In genomic region chr7:26182283-26182682, GRCh38 we compare ENCODE assay signal across 1 cellular context.
A peak's percentile ranks its signal among the peaks of the same experiment; 100 is the strongest.
TF ChIP-seq lines count a peak whose summit lies in the region.

No MANE protein-coding gene starts in this region.

TF ChIP-seq in Ishikawa, 13 proteins besides CTCF, POLR2A, EP300 and RAD21:
- no peak for TF ChIP-seq CEBPB (IDR thresholded peaks at IDR 0.05)
- TF ChIP-seq CREB1 (IDR thresholded peaks at IDR 0.05; ENCODE audit: low read depth): no peak
- no peak for TF ChIP-seq MAX (IDR thresholded peaks at IDR 0.05)
- TF ChIP-seq NFIC (IDR thresholded peaks at IDR 0.05): peak; percentile 52; the same call in 1 of the 2 replicates
- no peak for TF ChIP-seq YY1 (IDR thresholded peaks at IDR 0.05; ENCODE audit: low read depth)
- no peak for TF ChIP-seq REST (IDR thresholded peaks at IDR 0.05; ENCODE audit: low read depth)
- TF ChIP-seq TCF12 (IDR thresholded peaks at IDR 0.05; ENCODE audit: low read depth): no peak
